ENCODE assay signal across 10 cellular contexts in the genomic region with DNA sequence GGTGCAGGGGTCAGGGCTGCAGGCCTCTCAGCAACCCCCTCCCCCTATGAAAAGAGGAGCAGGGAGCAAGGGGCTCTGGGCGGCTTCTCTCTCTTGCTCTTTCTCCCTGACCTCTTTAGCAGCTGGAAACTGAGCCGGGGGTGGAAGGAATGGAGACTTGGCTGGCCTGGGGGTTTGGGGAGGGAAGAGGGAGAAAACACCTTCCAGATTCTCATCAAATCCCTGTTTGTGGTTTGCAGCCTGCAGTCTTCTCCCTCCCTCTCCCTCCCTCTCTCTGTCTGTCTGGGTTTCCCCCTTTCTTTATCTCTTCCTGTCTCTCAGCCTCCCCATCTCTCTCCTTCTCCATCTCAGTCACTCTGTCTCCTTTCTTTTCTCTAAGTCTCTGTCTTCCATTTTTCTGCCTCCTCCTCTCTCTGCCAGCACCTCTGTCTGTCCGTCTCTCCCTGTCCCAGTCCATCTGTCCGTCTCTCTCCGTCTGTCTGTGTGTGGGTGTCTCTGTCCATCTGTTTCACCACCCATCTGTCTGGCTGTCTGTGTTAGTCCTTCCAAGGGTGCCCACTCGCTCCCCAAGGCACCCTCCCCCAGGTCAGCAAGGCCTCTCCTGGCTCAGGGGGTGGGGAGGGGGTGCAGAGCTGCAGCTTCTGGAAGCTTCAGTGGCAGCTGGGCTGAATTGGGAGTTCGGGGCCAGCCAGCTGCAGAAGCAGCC. TPM values are rescaled to one million over a fixed set of nuclear protein-coding genes. Genes with fewer than 3 reads are reported as not detected.
DNase-seq lines count a peak whose midpoint lies in the region; ATAC-seq and TF ChIP-seq lines count a peak whose summit lies in the region.
"Had no signal": no experiment of that assay in that cellular context is flagged by ENCODE, and none has a peak within 500 bp of the region (broad histone marks: within the 10 kb centered on the region; RNA-seq: fewer than 3 reads in every experiment).

No MANE protein-coding gene starts in this region.

- peaks cover 0 to 2% (median 0%) of the 10 kb centered on the region in 11 donors for H3K9me3 Mint-ChIP-seq in naive thymus-derived CD4-positive, alpha-beta T cell
- H3K9me3 Mint-ChIP-seq in type B pancreatic cell, result no peaks in the 10 kb centered on the region
- H3K9me3 Mint-ChIP-seq: CD8-positive, alpha-beta memory T cell had no signal

- no peak for TF ChIP-seq POLR2A in heart left ventricle (IDR thresholded peaks at IDR 0.05)

- H3K27ac ChIP-seq in heart left ventricle (peak overlapping the region in 10 of 12 donors; percentile 3 to 99 (median 98)), ascending aorta (peak overlapping the region; percentile 89 to 91)
- no peak overlapping the region for H3K27ac ChIP-seq in naive thymus-derived CD4-positive, alpha-beta T cell (ENCODE audit: low read depth, low read length)

- H3K27ac Mint-ChIP-seq in naive thymus-derived CD4-positive, alpha-beta T cell, result peak overlapping the region in 5 of 9 donors; percentile 22 to 78 (median 39)
- peak overlapping the region; percentile 49 for H3K27ac Mint-ChIP-seq in type B pancreatic cell

- H3K4me3 Mint-ChIP-seq in naive thymus-derived CD4-positive, alpha-beta T cell, result peak overlapping the region in 7 of 10 donors; percentile 4 to 79 (median 60)
- H3K4me3 Mint-ChIP-seq in type B pancreatic cell, result peak overlapping the region; percentile 75

- no peaks in the 10 kb centered on the region for H3K9me3 ChIP-seq in heart left ventricle
- no peaks in the 10 kb centered on the region for H3K9me3 ChIP-seq in ascending aorta
- H3K9me3 ChIP-seq in naive thymus-derived CD4-positive, alpha-beta T cell (ENCODE audit: control insufficient read depth in 2 of 3, low read length in 3 of 3), result no peaks in the 10 kb centered on the region

- H3K4me1 Mint-ChIP-seq in naive thymus-derived CD4-positive, alpha-beta T cell, result peaks cover 30 to 45% (median 33%) of the 10 kb centered on the region in 7 donors
- peaks cover 43% of the 10 kb centered on the region for H3K4me1 Mint-ChIP-seq in type B pancreatic cell (ENCODE audit: unreplicated experiment)

- POLR2A ChIA-PET in naive thymus-derived CD4-positive, alpha-beta T cell (lab: Charles Lee), result interaction anchor here (0.6 kb wide), 1 partner anchor 71 kb away, joined by 7 read pairs; no protein-coding TSS in a partner anchor

- H3K27me3 Mint-ChIP-seq in naive thymus-derived CD4-positive, alpha-beta T cell, result no peaks in the 10 kb centered on the region
- no peaks in the 10 kb centered on the region for H3K27me3 Mint-ChIP-seq in type B pancreatic cell
- H3K27me3 Mint-ChIP-seq: CD8-positive, alpha-beta memory T cell had no signal

- no peak for ATAC-seq in heart left ventricle
- ATAC-seq in Right ventricle myocardium inferior, result no peak
- no peak for ATAC-seq in naive thymus-derived CD4-positive, alpha-beta T cell
- no peak for ATAC-seq in GM18502 (IDR thresholded peaks at IDR 0.05; ENCODE audit: poor library complexity, unreplicated experiment)
- ATAC-seq in GM21576 (IDR thresholded peaks at IDR 0.05; ENCODE audit: unreplicated experiment), result no peak

- H3K36me3 Mint-ChIP-seq in naive thymus-derived CD4-positive, alpha-beta T cell, result peaks cover 0 to 2% (median 0%) of the 10 kb centered on the region in 5 donors
- H3K36me3 Mint-ChIP-seq in type B pancreatic cell, result no peaks in the 10 kb centered on the region
- H3K36me3 Mint-ChIP-seq: CD8-positive, alpha-beta memory T cell had no signal

- peak in 1 of 5 donors; percentile 55 for DNase-seq in heart left ventricle
- no peak for DNase-seq in Right ventricle myocardium inferior (ENCODE audit: missing footprints)
- DNase-seq in ascending aorta (ENCODE audit: low spot score in 2 of 2), result no peak
- DNase-seq in naive thymus-derived CD4-positive, alpha-beta T cell, result no peak
- no peak for DNase-seq in type B pancreatic cell (ENCODE audit: extremely low spot score, unreplicated experiment)
- DNase-seq in glomerular visceral epithelial cell (ENCODE audit: extremely low spot score), result no peak
- DNase-seq: CD8-positive, alpha-beta memory T cell; NCI-H2227 treated with DMSO at 0.1 percent for 48 hours had no signal

- CTCF ChIA-PET in naive thymus-derived CD4-positive, alpha-beta T cell (lab: Charles Lee), result interaction anchor here (1.0 kb wide), 1 partner anchor 9 kb away, joined by 5 read pairs; no protein-coding TSS in a partner anchor

- H3K27me3 ChIP-seq in heart left ventricle (no peaks in the 10 kb centered on the region), ascending aorta (no peaks in the 10 kb centered on the region)
- H3K27me3 ChIP-seq in naive thymus-derived CD4-positive, alpha-beta T cell (ENCODE audit: control insufficient read depth in 2 of 2, insufficient read depth in 2 of 2, low read length in 2 of 2), result no peaks in the 10 kb centered on the region

- intact Hi-C loops in heart left ventricle (cut with DNase I) (loop anchor here in 2 of 10 donors (2.0 to 5.0 kb wide), 2 partner anchors 21 to 35 kb away; no protein-coding TSS in a partner anchor), Right ventricle myocardium inferior (cut with DNase I) (no loop called here), ascending aorta (cut with DNase I) (loop anchor here (2.0 kb wide), 1 partner anchor 21 kb away; no protein-coding TSS in a partner anchor)
- intact Hi-C loops in naive thymus-derived CD4-positive, alpha-beta T cell (cut with micrococcal nuclease), result no loop called here

- H3K36me3 ChIP-seq in heart left ventricle, result peaks cover 0 to 8% (median 0%) of the 10 kb centered on the region in 9 donors
- H3K36me3 ChIP-seq in ascending aorta, result no peaks in the 10 kb centered on the region
- H3K36me3 ChIP-seq in naive thymus-derived CD4-positive, alpha-beta T cell (ENCODE audit: control insufficient read depth in 2 of 3, insufficient read depth in 3 of 3, low read length in 3 of 3), result peaks cover 0 to 15% (median 0%) of the 10 kb centered on the region in 3 experiments

- 30 to 54% (median 40%) methylated on average over 7 of the region's 7 CpGs for WGBS in heart left ventricle, 4 donors

- H3K4me1 ChIP-seq in heart left ventricle (peaks cover 12 to 100% (median 93%) of the 10 kb centered on the region in 12 donors), ascending aorta (peaks cover 56 to 89% of the 10 kb centered on the region in 2 donors)
- peaks cover 14 to 54% of the 10 kb centered on the region in 2 donors for H3K4me1 ChIP-seq in naive thymus-derived CD4-positive, alpha-beta T cell (ENCODE audit: control insufficient read depth in 2 of 2, insufficient read depth in 2 of 2, low read length in 2 of 2)

- peak overlapping the region in 4 of 12 donors; percentile 7 to 84 (median 36) for H3K4me3 ChIP-seq in heart left ventricle
- H3K4me3 ChIP-seq in ascending aorta, result peak overlapping the region in 1 of 2 donors; percentile 74
- H3K4me3 ChIP-seq in naive thymus-derived CD4-positive, alpha-beta T cell (ENCODE audit: low read length), result no peak overlapping the region

- TF ChIP-seq CTCF in heart left ventricle (IDR thresholded peaks at IDR 0.05), result no peak
- no peak for TF ChIP-seq CTCF in ascending aorta (IDR thresholded peaks at IDR 0.05)
- TF ChIP-seq CTCF in type B pancreatic cell (conservative IDR thresholded peaks at IDR 0.05), result no peak

RNA-seq across cellular contexts. Expression of gene AHDC1, which starts 6.3 kb away (rescaled TPM):
- total RNA-seq in heart left ventricle (10 to 100 TPM; 29.2 to 50.2 (median 42.1) TPM), Right ventricle myocardium inferior (51.2 TPM), ascending aorta (205 TPM), type B pancreatic cell (ENCODE audit: low replicate concordance) (49.3 and 61.0 TPM in 2 replicates)
- 10 to 100 TPM; 25.8 to 48.4 TPM for polyA plus RNA-seq in heart left ventricle
- total RNA-seq in naive thymus-derived CD4-positive, alpha-beta T cell, result 10 to 100 TPM; 18.4 to 38.8 (median 21.3) TPM
- polyA plus RNA-seq in naive thymus-derived CD4-positive, alpha-beta T cell, result 1 to 10 TPM in 1 of 2 donors, under 1 TPM in 1; 0.90 to 2.0 TPM

RNA-seq across cellular contexts. Expression of gene FGR, which starts 37.3 kb away (rescaled TPM):
- 10 to 100 TPM in 3 of 9 donors, 1 to 10 TPM in 6; 1.1 to 25.9 (median 3.3) TPM for total RNA-seq in heart left ventricle
- 1 to 10 TPM; 2.8 to 7.2 TPM for polyA plus RNA-seq in heart left ventricle
- 5.1 TPM for total RNA-seq in Right ventricle myocardium inferior
- 10.4 TPM for total RNA-seq in ascending aorta
- total RNA-seq in naive thymus-derived CD4-positive, alpha-beta T cell, result 100 to 1,000 TPM in 1 of 5 experiments, 10 to 100 TPM in 1, 1 to 10 TPM in 2, under 1 TPM in 1; 0.15 to 246 (median 1.9) TPM
- under 1 TPM; 0.70 to 0.72 TPM for polyA plus RNA-seq in naive thymus-derived CD4-positive, alpha-beta T cell
- not detected in 2 replicates for total RNA-seq in type B pancreatic cell (ENCODE audit: low replicate concordance)
